8 cellular contexts compared by ENCODE assay signal in the genomic region with DNA sequence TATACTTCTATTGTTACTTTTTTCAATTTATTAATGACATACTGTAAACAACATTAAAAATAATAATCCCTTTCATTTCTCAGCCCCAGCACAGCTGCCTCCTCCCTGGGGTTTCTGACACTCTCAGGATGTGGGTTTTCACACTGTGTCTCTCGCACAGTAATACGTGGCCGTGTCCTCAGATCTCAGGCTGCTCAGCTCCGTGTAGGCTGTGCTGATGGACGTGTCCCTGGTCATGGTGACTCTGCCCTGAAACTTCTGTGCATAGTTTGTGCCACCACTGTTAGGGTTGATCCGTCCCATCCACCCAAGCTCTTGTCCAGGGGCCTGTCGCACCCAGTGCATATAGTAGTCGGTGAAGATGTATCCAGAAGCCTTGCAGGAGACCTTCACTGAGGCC.
DNase-seq lines count a peak whose midpoint lies in the region; ATAC-seq and TF ChIP-seq lines count a peak whose summit lies in the region.
"Not testable (repeated sequence)": the region's sequence is repeated elsewhere in the genome, so short reads cannot be mapped to it uniquely, and the experiment has no call there.

No MANE protein-coding gene starts in this region.

- CTCF ChIA-PET in CD8-positive, alpha-beta T cell (lab: Charles Lee); activated CD8-positive, alpha-beta memory T cell treated with anti-CD3 and anti-CD28 coated beads, Interleukin-2, amount 10 ng/mL, durations not matched to agents 7 days and 5 days (lab: Charles Lee): not testable (repeated sequence)

- peak; percentile 53 for ATAC-seq in CD8-positive, alpha-beta T cell
- ATAC-seq in GM18909 (IDR thresholded peaks at IDR 0.05; ENCODE audit: poor library complexity, unreplicated experiment) (peak; percentile 35), GM19468 (IDR thresholded peaks at IDR 0.05; ENCODE audit: extremely low read depth, unreplicated experiment) (peak; percentile 20), HG02571 (IDR thresholded peaks at IDR 0.05; ENCODE audit: unreplicated experiment) (peak; percentile 32), HG02973 (IDR thresholded peaks at IDR 0.05; ENCODE audit: unreplicated experiment) (peak; percentile 7), HG03432 (IDR thresholded peaks at IDR 0.05; ENCODE audit: unreplicated experiment) (peak; percentile 36)
- peak; percentile 68 for ATAC-seq in activated CD8-positive, alpha-beta memory T cell treated with anti-CD3 and anti-CD28 coated beads, Interleukin-2, amount 10 ng/mL, durations not matched to agents 7 days and 5 days
- ATAC-seq in naive thymus-derived CD8-positive, alpha-beta T cell = peak; percentile 52 to 67

- H3K4me3 Mint-ChIP-seq in CD8-positive, alpha-beta T cell; activated CD8-positive, alpha-beta memory T cell treated with anti-CD3 and anti-CD28 coated beads, Interleukin-2, amount 10 ng/mL, durations not matched to agents 7 days and 5 days; naive thymus-derived CD8-positive, alpha-beta T cell: not testable (repeated sequence)

- not testable (repeated sequence) for H3K4me3 ChIP-seq in CD8-positive, alpha-beta T cell (ENCODE audit: low read depth, low read length)

- H3K27me3 Mint-ChIP-seq in CD8-positive, alpha-beta T cell (ENCODE audit: low read depth); activated CD8-positive, alpha-beta memory T cell treated with anti-CD3 and anti-CD28 coated beads, Interleukin-2, amount 10 ng/mL, durations not matched to agents 7 days and 5 days; naive thymus-derived CD8-positive, alpha-beta T cell: not testable (repeated sequence)

- intact Hi-C loops in CD8-positive, alpha-beta T cell (cut with DNase I, micrococcal nuclease) = not testable (repeated sequence)

- not testable (repeated sequence) for H3K36me3 Mint-ChIP-seq in CD8-positive, alpha-beta T cell; activated CD8-positive, alpha-beta memory T cell treated with anti-CD3 and anti-CD28 coated beads, Interleukin-2, amount 10 ng/mL, durations not matched to agents 7 days and 5 days; naive thymus-derived CD8-positive, alpha-beta T cell

- H3K4me1 ChIP-seq in CD8-positive, alpha-beta T cell (ENCODE audit: insufficient read depth, low read length) = not testable (repeated sequence)

- not testable (repeated sequence) for H3K27ac Mint-ChIP-seq in CD8-positive, alpha-beta T cell; activated CD8-positive, alpha-beta memory T cell treated with anti-CD3 and anti-CD28 coated beads, Interleukin-2, amount 10 ng/mL, durations not matched to agents 7 days and 5 days; naive thymus-derived CD8-positive, alpha-beta T cell

- H3K9me3 Mint-ChIP-seq in CD8-positive, alpha-beta T cell; activated CD8-positive, alpha-beta memory T cell treated with anti-CD3 and anti-CD28 coated beads, Interleukin-2, amount 10 ng/mL, durations not matched to agents 7 days and 5 days (ENCODE audit: low read depth); naive thymus-derived CD8-positive, alpha-beta T cell: not testable (repeated sequence)

- not testable (repeated sequence) for H3K27ac ChIP-seq in CD8-positive, alpha-beta T cell (ENCODE audit: low read depth, low read length)

- not testable (repeated sequence) for TF ChIP-seq CTCF in CD8-positive, alpha-beta T cell (IDR thresholded peaks at IDR 0.05)

- POLR2A ChIA-PET in CD8-positive, alpha-beta T cell (lab: Charles Lee); naive thymus-derived CD8-positive, alpha-beta T cell (lab: Charles Lee): not testable (repeated sequence)

- DNase-seq in CD8-positive, alpha-beta T cell; activated CD8-positive, alpha-beta memory T cell treated with anti-CD3 and anti-CD28 coated beads, Interleukin-2, amount 10 ng/mL, durations not matched to agents 7 days and 5 days; naive thymus-derived CD8-positive, alpha-beta T cell: not testable (repeated sequence)

- not testable (repeated sequence) for H3K4me1 Mint-ChIP-seq in CD8-positive, alpha-beta T cell (ENCODE audit: low read depth); activated CD8-positive, alpha-beta memory T cell treated with anti-CD3 and anti-CD28 coated beads, Interleukin-2, amount 10 ng/mL, durations not matched to agents 7 days and 5 days; naive thymus-derived CD8-positive, alpha-beta T cell

- H3K27me3 ChIP-seq in CD8-positive, alpha-beta T cell (ENCODE audit: insufficient read depth, low read length) = not testable (repeated sequence)

- not testable (repeated sequence) for H3K36me3 ChIP-seq in CD8-positive, alpha-beta T cell (ENCODE audit: insufficient read depth, low read length)

- H3K9me3 ChIP-seq in CD8-positive, alpha-beta T cell (ENCODE audit: low read length) = not testable (repeated sequence)

Comparison
In these comparisons a context has a peak if more than half of its experiments do, and no peak if none do; other contexts are left out.
1. ATAC-seq: peak in every context shown above with its lines; median percentile 68 in activated CD8-positive, alpha-beta memory T cell treated with anti-CD3 and anti-CD28 coated beads, Interleukin-2, amount 10 ng/mL, durations not matched to agents 7 days and 5 days; 60 in naive thymus-derived CD8-positive, alpha-beta T cell; 53 in CD8-positive, alpha-beta T cell; 36 in HG03432; 35 in GM18909; 32 in HG02571; 20 in GM19468; 7 in HG02973.